ENCODE assay signal across 15 cellular contexts in genomic region chr11:124101722-124102121, GRCh38. TPM values are rescaled to one million over a fixed set of nuclear protein-coding genes. Genes with fewer than 3 reads are reported as not detected.
A peak's percentile ranks its signal among the peaks of the same experiment; 100 is the strongest.
DNase-seq lines count a peak whose midpoint lies in the region; ATAC-seq and TF ChIP-seq lines count a peak whose summit lies in the region.
"Had no signal": no experiment of that assay in that cellular context is flagged by ENCODE, and none has a peak within 500 bp of the region (broad histone marks: within the 10 kb centered on the region; RNA-seq: fewer than 3 reads in every experiment).

No MANE protein-coding gene starts in this region.

- TF ChIP-seq POLR2A in thyroid gland (IDR thresholded peaks at IDR 0.05), result no peak

- intact Hi-C loops in thyroid gland (cut with DNase I), result no loop called here

- ATAC-seq in HG03025 (IDR thresholded peaks at IDR 0.05; ENCODE audit: low FRiP score, unreplicated experiment), result no peak
- ATAC-seq: HCT116 had no signal

- H3K27me3 ChIP-seq in thyroid gland, result no peaks in the 10 kb centered on the region

- 67 to 76% methylated on average over 1 of the region's 1 CpG for WGBS in thyroid gland, 2 donors

- DNase-seq in SKM-1 treated with dmso at 0.1 percent for 144 hours (lab: John Stamatoyannopoulos, UW; ENCODE audit: unreplicated experiment) (peak; percentile 28), SKM-1 (lab: John Stamatoyannopoulos, UW; ENCODE audit: unreplicated experiment) (no peak), NOMO-1 treated with DMSO at 0.1 percent for 48 hours (lab: John Stamatoyannopoulos, UW; ENCODE audit: unreplicated experiment) (peak; percentile 93), SIG-M5 (lab: John Stamatoyannopoulos, UW) (peak; percentile 34), thyroid gland (no peak), T-helper 1 cell (no peak), superior temporal gyrus (ENCODE audit: extremely low spot score) (no peak)
- DNase-seq: Calu3; CD4-positive, alpha-beta T cell; DMS 273 treated with DMSO at 0.1 percent for 48 hours; GM23248; IMR-90 had no signal

- no peak overlapping the region for H3K4me3 ChIP-seq in thyroid gland (replicated peaks in 1 of 3)
- H3K4me3 ChIP-seq: GM23248 had no signal

- H3K9me3 ChIP-seq in thyroid gland, result no peaks in the 10 kb centered on the region

- H3K4me1 ChIP-seq in thyroid gland, result no peaks in the 10 kb centered on the region

- no peak for TF ChIP-seq CTCF in thyroid gland (IDR thresholded peaks at IDR 0.05)

- H3K36me3 ChIP-seq in thyroid gland, result no peaks in the 10 kb centered on the region

- no peak overlapping the region for H3K27ac ChIP-seq in thyroid gland
- H3K27ac ChIP-seq: 22Rv1, GM23248 had no signal

RNA-seq across cellular contexts. Expression of gene VWA5A, which starts 13.5 kb away (rescaled TPM):
- 10 to 100 TPM; 19.5 to 23.5 (median 21.3) TPM for total RNA-seq in thyroid gland

Comparison
In these comparisons a context has a peak if more than half of its experiments do, and no peak if none do; other contexts are left out.
1. DNase-seq: peak in SKM-1 treated with dmso at 0.1 percent for 144 hours (single experiment), NOMO-1 treated with DMSO at 0.1 percent for 48 hours (single experiment) and SIG-M5 (single experiment); none in SKM-1 (single experiment), thyroid gland (0 of 2), T-helper 1 cell (0 of 5) and superior temporal gyrus (single experiment).